Comparison of ENCODE assay signal across 1 cellular context in the genomic region with DNA sequence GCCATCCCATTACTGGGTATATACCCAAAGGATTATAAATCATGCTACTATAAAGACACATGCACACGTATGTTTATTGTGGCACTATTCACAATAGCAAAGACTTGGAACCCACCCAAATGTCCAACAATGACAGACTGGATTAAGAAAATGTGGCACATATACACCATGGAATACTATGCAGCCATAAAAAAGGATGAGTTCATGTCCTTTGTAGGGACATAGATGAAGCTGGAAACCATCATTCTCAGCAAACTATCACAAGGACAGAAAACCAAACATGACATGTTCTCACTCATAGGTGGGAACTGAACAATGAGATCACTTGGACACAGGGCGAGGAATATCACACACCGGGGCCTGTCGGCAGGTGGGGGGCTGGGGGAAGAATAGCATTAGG.
TF ChIP-seq lines count a peak whose summit lies in the region.
"Not testable (repeated sequence)": the region's sequence is repeated elsewhere in the genome, so short reads cannot be mapped to it uniquely, and the experiment has no call there.

No MANE protein-coding gene starts in this region.

- not testable (repeated sequence) for H3K4me3 ChIP-seq in HEK293 (ENCODE audit: low read depth, low read length)

- not testable (repeated sequence) for H3K27ac ChIP-seq in HEK293 (ENCODE audit: extremely low read depth, low read depth, low read length)

- POLR2A ChIA-PET in HEK293 (lab: Yijun Ruan, JAX): not testable (repeated sequence)

- not testable (repeated sequence) for TF ChIP-seq CTCF in HEK293 (tag by site-specific recombination; IDR thresholded peaks at IDR 0.05)

- CTCF ChIA-PET in HEK293 (lab: Yijun Ruan, JAX): not testable (repeated sequence)

- H3K9me3 ChIP-seq in HEK293 (ENCODE audit: control insufficient read depth, insufficient read depth, low read depth, low read length): not testable (repeated sequence)

- not testable (repeated sequence) for H3K4me1 ChIP-seq in HEK293 (ENCODE audit: control insufficient read depth, insufficient read depth, low read length)

- H3K36me3 ChIP-seq in HEK293 (ENCODE audit: control insufficient read depth in 2 of 2, insufficient read depth in 1 of 2, low read length in 2 of 2): not testable (repeated sequence)

TF ChIP-seq in HEK293, 187 proteins besides CTCF, POLR2A, EP300 and RAD21:
- TF ChIP-seq ZNF146 (tag by site-specific recombination; IDR thresholded peaks at IDR 0.05) (peak; percentile 91), ZNF280D (tag by site-specific recombination; IDR thresholded peaks at IDR 0.05) (peak; percentile 88)
